Comparison of ENCODE assay signal across 10 cellular contexts in the genomic region with DNA sequence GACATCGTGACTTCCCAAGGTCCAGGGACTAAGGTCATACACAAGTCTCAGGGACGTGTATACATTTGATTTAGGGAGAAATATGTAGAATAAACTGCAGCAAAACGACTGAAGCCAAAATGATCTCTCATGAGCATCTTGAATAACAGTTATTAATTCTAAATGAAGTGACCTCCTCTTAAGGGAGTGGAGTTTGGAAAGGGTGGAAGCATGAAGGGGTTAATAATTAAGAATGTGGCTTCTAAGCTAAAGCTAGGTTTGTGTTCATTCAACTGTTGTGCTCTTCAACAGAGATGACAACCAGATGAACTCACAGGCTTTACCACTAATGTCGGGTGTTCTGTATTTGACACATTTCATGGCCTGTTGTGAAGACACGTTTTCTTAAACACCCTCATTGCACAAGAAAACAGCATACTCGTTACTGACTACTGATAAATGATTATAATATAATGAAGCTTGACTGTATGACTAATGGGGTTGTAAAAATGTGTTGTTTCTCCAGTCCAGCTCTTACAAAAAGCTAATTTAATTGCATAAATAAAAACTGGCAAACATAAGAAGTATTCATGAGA. TPM values are rescaled to one million over a fixed set of nuclear protein-coding genes. Genes with fewer than 3 reads are reported as not detected.
DNase-seq lines count a peak whose midpoint lies in the region; ATAC-seq and TF ChIP-seq lines count a peak whose summit lies in the region.
"Had no signal": no experiment of that assay in that cellular context is flagged by ENCODE, and none has a peak within 500 bp of the region (broad histone marks: within the 10 kb centered on the region; RNA-seq: fewer than 3 reads in every experiment).

No MANE protein-coding gene starts in this region.

- peaks cover 58% of the 10 kb centered on the region for H3K27me3 Mint-ChIP-seq in activated CD8-positive, alpha-beta T cell treated with anti-CD3 and anti-CD28 coated beads for 36 hours
- H3K27me3 Mint-ChIP-seq in activated CD8-positive, alpha-beta T cell treated with anti-CD3 and anti-CD28 coated beads, Interleukin-2, amount 10 ng/mL, durations not matched to agents 7 days and 5 days (ENCODE audit: low read depth), result peaks cover 64% of the 10 kb centered on the region
- peaks cover 67% of the 10 kb centered on the region for H3K27me3 Mint-ChIP-seq in activated CD4-positive, alpha-beta memory T cell treated with anti-CD3 and anti-CD28 coated beads, Interleukin-2, amount 10 ng/mL, durations not matched to agents 7 days and 5 days

- no peaks in the 10 kb centered on the region for H3K36me3 ChIP-seq in MM.1S (replicated peaks; ENCODE audit: insufficient read depth, low read length)
- H3K36me3 ChIP-seq: sigmoid colon had no signal

- H4K20me1 ChIP-seq in MM.1S (ENCODE audit: insufficient read depth, low read length), result no peaks in the 10 kb centered on the region

- peak overlapping the region; percentile 45 for H3K4me3 Mint-ChIP-seq in activated CD8-positive, alpha-beta T cell treated with anti-CD3 and anti-CD28 coated beads for 36 hours
- H3K4me3 Mint-ChIP-seq in activated CD8-positive, alpha-beta T cell treated with anti-CD3 and anti-CD28 coated beads, Interleukin-2, amount 10 ng/mL, durations not matched to agents 7 days and 5 days, result no peak overlapping the region
- H3K4me3 Mint-ChIP-seq in activated CD4-positive, alpha-beta memory T cell treated with anti-CD3 and anti-CD28 coated beads, Interleukin-2, amount 10 ng/mL, durations not matched to agents 7 days and 5 days, result peak overlapping the region; percentile 51

- H3K4me3 ChIP-seq in iPS-18c (ENCODE audit: insufficient read depth, low read depth, low read length) (peak overlapping the region; percentile 56; the same call in 1 of the 2 replicates), skin epidermis (peak overlapping the region; percentile 28 to 72 (median 56)), MM.1S (ENCODE audit: low read length) (no peak overlapping the region)

- no peak for DNase-seq in activated CD8-positive, alpha-beta T cell treated with anti-CD3 and anti-CD28 coated beads for 36 hours
- no peak for DNase-seq in activated CD8-positive, alpha-beta T cell treated with anti-CD3 and anti-CD28 coated beads, Interleukin-2, amount 10 ng/mL, durations not matched to agents 7 days and 5 days
- DNase-seq in activated CD4-positive, alpha-beta memory T cell treated with anti-CD3 and anti-CD28 coated beads, Interleukin-2, amount 10 ng/mL, durations not matched to agents 7 days and 5 days, result no peak
- no peak for DNase-seq in COR-L47 (lab: John Stamatoyannopoulos, UW)
- DNase-seq in MM.1S, result no peak
- DNase-seq: NCI-H226, sigmoid colon had no signal

- H3K4me1 ChIP-seq in MM.1S (ENCODE audit: low read length), result no peaks in the 10 kb centered on the region

- POLR2A ChIA-PET in activated CD8-positive, alpha-beta T cell treated with anti-CD3 and anti-CD28 coated beads for 36 hours (lab: Charles Lee), result no interaction called here
- POLR2A ChIA-PET in activated CD8-positive, alpha-beta T cell treated with anti-CD3 and anti-CD28 coated beads, Interleukin-2, amount 10 ng/mL, durations not matched to agents 7 days and 5 days (lab: Charles Lee), result no interaction called here
- POLR2A ChIA-PET in activated CD4-positive, alpha-beta memory T cell treated with anti-CD3 and anti-CD28 coated beads, Interleukin-2, amount 10 ng/mL, durations not matched to agents 7 days and 5 days (lab: Charles Lee), result no interaction called here

- H3K27ac ChIP-seq in skin epidermis (peak overlapping the region in 10 of 21 experiments; percentile 68 to 91 (median 79)), MM.1S (ENCODE audit: low read length) (no peak overlapping the region)
- H3K27ac ChIP-seq: sigmoid colon had no signal

- no peak overlapping the region for H3K4me2 ChIP-seq in MM.1S (ENCODE audit: low read depth, low read length)

- H3K27me3 ChIP-seq in MM.1S (replicated peaks; ENCODE audit: insufficient read depth, low read length), result no peaks in the 10 kb centered on the region

- CTCF ChIA-PET in activated CD8-positive, alpha-beta T cell treated with anti-CD3 and anti-CD28 coated beads for 36 hours (lab: Charles Lee), result interaction anchor here (0.6 to 1.5 kb wide), 6 partner anchors 8 to 671 kb away, joined by 3 to 5 read pairs (median 3); no protein-coding TSS in a partner anchor
- CTCF ChIA-PET in activated CD8-positive, alpha-beta T cell treated with anti-CD3 and anti-CD28 coated beads, Interleukin-2, amount 10 ng/mL, durations not matched to agents 7 days and 5 days (lab: Charles Lee), result interaction anchor here (0.8 to 1.6 kb wide), 2 partner anchors 16 to 30 kb away, joined by 3 to 5 read pairs; no protein-coding TSS in a partner anchor
- CTCF ChIA-PET in activated CD4-positive, alpha-beta memory T cell treated with anti-CD3 and anti-CD28 coated beads, Interleukin-2, amount 10 ng/mL, durations not matched to agents 7 days and 5 days (lab: Charles Lee), result interaction anchor here (2.6 kb wide), 1 partner anchor 9 kb away, joined by 7 read pairs; no protein-coding TSS in a partner anchor

- H2AFZ ChIP-seq in MM.1S (ENCODE audit: low read length), result no peak overlapping the region

- no peak overlapping the region for H3K9ac ChIP-seq in MM.1S (ENCODE audit: low read length)

- H3K4me1 Mint-ChIP-seq in activated CD8-positive, alpha-beta T cell treated with anti-CD3 and anti-CD28 coated beads for 36 hours (ENCODE audit: low read depth), result peaks cover 16% of the 10 kb centered on the region
- peaks cover 11% of the 10 kb centered on the region for H3K4me1 Mint-ChIP-seq in activated CD8-positive, alpha-beta T cell treated with anti-CD3 and anti-CD28 coated beads, Interleukin-2, amount 10 ng/mL, durations not matched to agents 7 days and 5 days (ENCODE audit: low read depth)
- peaks cover 14% of the 10 kb centered on the region for H3K4me1 Mint-ChIP-seq in activated CD4-positive, alpha-beta memory T cell treated with anti-CD3 and anti-CD28 coated beads, Interleukin-2, amount 10 ng/mL, durations not matched to agents 7 days and 5 days

- H3K9me3 ChIP-seq in iPS-18c (ENCODE audit: control insufficient read depth, insufficient read depth, low read length) (peaks cover 4% of the 10 kb centered on the region), MM.1S (replicated peaks; ENCODE audit: insufficient read depth, low read length) (no peaks in the 10 kb centered on the region)
- H3K9me3 ChIP-seq: sigmoid colon had no signal

- no peaks in the 10 kb centered on the region for H3K79me2 ChIP-seq in MM.1S (ENCODE audit: low read length)

- H3K9me2 ChIP-seq in MM.1S (replicated peaks; ENCODE audit: insufficient read depth, low read length), result no peaks in the 10 kb centered on the region

- no peaks in the 10 kb centered on the region for H3F3A ChIP-seq in MM.1S (ENCODE audit: insufficient read depth, low read length)

- intact Hi-C loops in activated CD8-positive, alpha-beta T cell treated with anti-CD3 and anti-CD28 coated beads for 36 hours (cut with micrococcal nuclease), result no loop called here

- ATAC-seq in activated CD8-positive, alpha-beta T cell treated with anti-CD3 and anti-CD28 coated beads for 36 hours, result no peak
- ATAC-seq in activated CD8-positive, alpha-beta T cell treated with anti-CD3 and anti-CD28 coated beads, Interleukin-2, amount 10 ng/mL, durations not matched to agents 7 days and 5 days, result no peak
- no peak for ATAC-seq in HG02610 (IDR thresholded peaks at IDR 0.05; ENCODE audit: unreplicated experiment)

- H3K36me3 Mint-ChIP-seq in activated CD8-positive, alpha-beta T cell treated with anti-CD3 and anti-CD28 coated beads for 36 hours (ENCODE audit: low read depth), result no peaks in the 10 kb centered on the region
- no peaks in the 10 kb centered on the region for H3K36me3 Mint-ChIP-seq in activated CD8-positive, alpha-beta T cell treated with anti-CD3 and anti-CD28 coated beads, Interleukin-2, amount 10 ng/mL, durations not matched to agents 7 days and 5 days (ENCODE audit: low read depth)
- H3K36me3 Mint-ChIP-seq in activated CD4-positive, alpha-beta memory T cell treated with anti-CD3 and anti-CD28 coated beads, Interleukin-2, amount 10 ng/mL, durations not matched to agents 7 days and 5 days (ENCODE audit: low read depth), result no peaks in the 10 kb centered on the region

- H3K27ac Mint-ChIP-seq in activated CD8-positive, alpha-beta T cell treated with anti-CD3 and anti-CD28 coated beads for 36 hours, result no peak overlapping the region
- no peak overlapping the region for H3K27ac Mint-ChIP-seq in activated CD8-positive, alpha-beta T cell treated with anti-CD3 and anti-CD28 coated beads, Interleukin-2, amount 10 ng/mL, durations not matched to agents 7 days and 5 days
- no peak overlapping the region for H3K27ac Mint-ChIP-seq in activated CD4-positive, alpha-beta memory T cell treated with anti-CD3 and anti-CD28 coated beads, Interleukin-2, amount 10 ng/mL, durations not matched to agents 7 days and 5 days

- TF ChIP-seq CTCF in activated CD8-positive, alpha-beta T cell treated with anti-CD3 and anti-CD28 coated beads for 36 hours (IDR thresholded peaks at IDR 0.05), result no peak
- TF ChIP-seq CTCF in MM.1S (IDR thresholded peaks at IDR 0.05; ENCODE audit: low read length), result no peak

- H3K9me3 Mint-ChIP-seq in activated CD8-positive, alpha-beta T cell treated with anti-CD3 and anti-CD28 coated beads for 36 hours, result no peaks in the 10 kb centered on the region
- no peaks in the 10 kb centered on the region for H3K9me3 Mint-ChIP-seq in activated CD8-positive, alpha-beta T cell treated with anti-CD3 and anti-CD28 coated beads, Interleukin-2, amount 10 ng/mL, durations not matched to agents 7 days and 5 days (ENCODE audit: insufficient read depth)
- H3K9me3 Mint-ChIP-seq in activated CD4-positive, alpha-beta memory T cell treated with anti-CD3 and anti-CD28 coated beads, Interleukin-2, amount 10 ng/mL, durations not matched to agents 7 days and 5 days, result no peaks in the 10 kb centered on the region

RNA-seq across cellular contexts. Expression of gene PPP1R14C, which starts 1.5 kb away (rescaled TPM):
- total RNA-seq in activated CD8-positive, alpha-beta T cell treated with anti-CD3 and anti-CD28 coated beads for 36 hours, result under 1 TPM; 0.65 to 0.86 TPM
- total RNA-seq in activated CD8-positive, alpha-beta T cell treated with anti-CD3 and anti-CD28 coated beads, Interleukin-2, amount 10 ng/mL, durations not matched to agents 7 days and 5 days, result not detected
- total RNA-seq in activated CD4-positive, alpha-beta memory T cell treated with anti-CD3 and anti-CD28 coated beads, Interleukin-2, amount 10 ng/mL, durations not matched to agents 7 days and 5 days, result under 1 TPM; 0.10 TPM
